ENCODE assay signal across 20 cellular contexts in the genomic region with DNA sequence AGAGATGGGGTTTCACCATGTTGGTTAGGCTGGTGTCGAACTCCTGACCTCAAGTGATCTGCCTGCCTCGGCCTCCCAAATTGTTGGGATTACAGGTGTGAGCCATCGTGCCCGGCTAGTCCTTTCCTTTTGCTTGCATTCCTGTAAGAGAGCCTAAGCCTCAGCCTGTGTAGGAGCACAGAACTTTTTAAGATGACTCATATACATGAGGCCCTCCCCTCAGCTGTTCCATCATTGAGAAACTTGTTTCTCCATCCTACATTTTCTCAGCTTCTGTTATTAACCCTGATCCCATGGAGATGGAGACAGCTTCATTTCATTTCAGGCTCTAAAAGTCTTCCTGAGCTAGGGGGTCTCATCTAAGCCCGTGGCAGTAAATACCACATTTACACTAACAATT.
DNase-seq lines count a peak whose midpoint lies in the region; TF ChIP-seq lines count a peak whose summit lies in the region.
"Had no signal": no experiment of that assay in that cellular context is flagged by ENCODE, and none has a peak within 500 bp of the region (broad histone marks: within the 10 kb centered on the region; RNA-seq: fewer than 3 reads in every experiment).

No MANE protein-coding gene starts in this region.

- H3K27ac ChIP-seq in caudate nucleus (ENCODE audit: low read depth, low read length), result no peak overlapping the region
- H3K27ac ChIP-seq: PC-9 had no signal

- H3K4me3 ChIP-seq in choroid plexus epithelial cell (ENCODE audit: low read depth, low read length) (no peak overlapping the region), fibroblast of villous mesenchyme (ENCODE audit: low read depth, low read length) (no peak overlapping the region)
- H3K4me3 ChIP-seq: PC-9 had no signal

- no peak for TF ChIP-seq CTCF in choroid plexus epithelial cell (conservative IDR thresholded peaks at IDR 0.05; ENCODE audit: low read depth, low read length)
- no peak for TF ChIP-seq CTCF in fibroblast of villous mesenchyme (IDR thresholded peaks at IDR 0.05; ENCODE audit: insufficient read depth, low read depth, low read length)

- DNase-seq in AG08395 (ENCODE audit: low spot score), result peak; percentile 11
- peak; percentile 70 for DNase-seq in HCEC 1CT
- DNase-seq in choroid plexus epithelial cell (ENCODE audit: low read depth), result peak; percentile 44
- DNase-seq in fibroblast of villous mesenchyme (ENCODE audit: low read depth), result peak; percentile 39
- DNase-seq in caudate nucleus (lab: John Stamatoyannopoulos, UW), result no peak
- no peak for DNase-seq in NCI-H345 (lab: John Stamatoyannopoulos, UW)
- no peak for DNase-seq in SW480 (ENCODE audit: low spot score)
- DNase-seq in activated T-cell treated with anti-CD3 and anti-CD28 coated beads, Interleukin-2, amount 50 U/mL, for 1 hour, result no peak
- DNase-seq: 8988T, C1 segment of cervical spinal cord, DND-41, GF-D8, HFFc6, KBM-7, NCI-H1436 treated with DMSO at 0.1 percent for 48 hours, NCI-H2029 treated with DMSO at 0.1 percent for 48 hours, NCI-H2171 treated with DMSO at 0.1 percent for 48 hours, NCI-H510A, NCI-H774, PC-9 had no signal

Comparison
In these comparisons a context has a peak if more than half of its experiments do, and no peak if none do; other contexts are left out.
1. DNase-seq: peak in AG08395 (single experiment), HCEC 1CT (single experiment), choroid plexus epithelial cell (single experiment) and fibroblast of villous mesenchyme (single experiment); none in caudate nucleus (0 of 61), NCI-H345 (single experiment), SW480 (single experiment) and activated T-cell treated with anti-CD3 and anti-CD28 coated beads, Interleukin-2, amount 50 U/mL, for 1 hour (single experiment).